13 cellular contexts compared by ENCODE assay signal in the genomic region with DNA sequence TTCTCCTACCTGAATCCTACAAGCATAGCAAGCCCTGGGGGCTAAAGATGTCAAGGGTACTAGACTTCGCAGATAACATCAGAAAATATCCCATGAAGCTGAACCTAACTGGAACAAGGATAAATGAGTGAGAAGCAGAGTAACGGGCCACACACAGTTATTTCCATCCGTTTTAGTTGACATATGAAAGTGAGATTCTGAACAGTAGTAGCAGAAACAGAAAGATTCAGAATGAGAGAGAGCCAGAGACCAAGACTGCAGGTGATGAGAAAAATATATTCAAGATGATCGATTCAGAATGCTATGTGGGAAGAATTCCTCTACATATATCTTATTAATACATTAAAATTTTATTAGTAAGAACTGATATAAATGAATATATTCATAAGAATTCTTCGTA.
DNase-seq lines count a peak whose midpoint lies in the region; ATAC-seq and TF ChIP-seq lines count a peak whose summit lies in the region.
"Had no signal": no experiment of that assay in that cellular context is flagged by ENCODE, and none has a peak within 500 bp of the region (broad histone marks: within the 10 kb centered on the region; RNA-seq: fewer than 3 reads in every experiment).

No MANE protein-coding gene starts in this region.

- BruUV-seq in mammary epithelial cell (replicated peaks; lab: Mats Ljungman, UMichigan) = no TSS peak

- intact Hi-C loops in activated CD4-positive, alpha-beta T cell treated with anti-CD3 and anti-CD28 coated beads, Interleukin-2, amount 10 ng/mL, durations not matched to agents 24 days and 14 days (cut with micrococcal nuclease) = loop anchor here (1.0 kb wide), 2 partner anchors 10 to 18 kb away; no protein-coding TSS in a partner anchor
- intact Hi-C loops in mammary epithelial cell (cut with micrococcal nuclease) (no loop called here), lower lobe of right lung (cut with DNase I) (no loop called here)

- H3K27ac ChIP-seq in mammary epithelial cell (ENCODE audit: insufficient read depth, low read depth, low read length) = no peak overlapping the region
- no peak overlapping the region for H3K27ac ChIP-seq in lower lobe of right lung
- H3K27ac ChIP-seq: psoas muscle had no signal

- H3K4me3 ChIP-seq in mammary epithelial cell (replicated peaks in 1 of 3; ENCODE audit: insufficient read depth in 1 of 3, low read depth in 2 of 3, low read length in 3 of 3) = no peak overlapping the region
- no peak overlapping the region for H3K4me3 ChIP-seq in lower lobe of right lung
- H3K4me3 ChIP-seq: psoas muscle had no signal

- H3K36me3 Mint-ChIP-seq in activated CD4-positive, alpha-beta T cell treated with anti-CD3 and anti-CD28 coated beads, Interleukin-2, amount 10 ng/mL, durations not matched to agents 24 days and 14 days (ENCODE audit: low read depth) = peaks cover 21% of the 10 kb centered on the region
- peaks cover 5 to 8% of the 10 kb centered on the region in 2 donors for H3K36me3 Mint-ChIP-seq in stimulated activated naive B cell treated with anti-CD40 and anti-IgM and Interleukin-4, amounts not matched to agents 10 μg/mL and 1 μg/mL and 100 μg/mL, for 72 hours

- H3K27ac Mint-ChIP-seq in activated CD4-positive, alpha-beta T cell treated with anti-CD3 and anti-CD28 coated beads, Interleukin-2, amount 10 ng/mL, durations not matched to agents 24 days and 14 days = peak overlapping the region; percentile 84
- peak overlapping the region; percentile 3 for H3K27ac Mint-ChIP-seq in stimulated activated naive B cell treated with anti-CD40 and anti-IgM and Interleukin-4, amounts not matched to agents 10 μg/mL and 1 μg/mL and 100 μg/mL, for 72 hours
- H3K27ac Mint-ChIP-seq: T-cell had no signal

- H3K4me1 ChIP-seq in mammary epithelial cell (ENCODE audit: insufficient read depth, low read length) = peaks cover 18% of the 10 kb centered on the region
- no peaks in the 10 kb centered on the region for H3K4me1 ChIP-seq in lower lobe of right lung
- H3K4me1 ChIP-seq: psoas muscle had no signal

- no peaks in the 10 kb centered on the region for H3K36me3 ChIP-seq in mammary epithelial cell (ENCODE audit: insufficient read depth, low read length)
- no peaks in the 10 kb centered on the region for H3K36me3 ChIP-seq in lower lobe of right lung

- H3K9ac ChIP-seq in mammary epithelial cell (ENCODE audit: insufficient read depth, low read length) = no peak overlapping the region

- peak overlapping the region; percentile 32 for H3K4me3 Mint-ChIP-seq in activated CD4-positive, alpha-beta T cell treated with anti-CD3 and anti-CD28 coated beads, Interleukin-2, amount 10 ng/mL, durations not matched to agents 24 days and 14 days
- H3K4me3 Mint-ChIP-seq in stimulated activated naive B cell treated with anti-CD40 and anti-IgM and Interleukin-4, amounts not matched to agents 10 μg/mL and 1 μg/mL and 100 μg/mL, for 72 hours = no peak overlapping the region
- H3K4me3 Mint-ChIP-seq: T-cell had no signal

- in situ Hi-C loops in mammary epithelial cell (cut with MboI; ENCODE audit: low sequenced_read_pairs in 2 of 2) = no loop called here

- H3K27me3 Mint-ChIP-seq in activated CD4-positive, alpha-beta T cell treated with anti-CD3 and anti-CD28 coated beads, Interleukin-2, amount 10 ng/mL, durations not matched to agents 24 days and 14 days = no peaks in the 10 kb centered on the region
- H3K27me3 Mint-ChIP-seq in stimulated activated naive B cell treated with anti-CD40 and anti-IgM and Interleukin-4, amounts not matched to agents 10 μg/mL and 1 μg/mL and 100 μg/mL, for 72 hours = no peaks in the 10 kb centered on the region
- H3K27me3 Mint-ChIP-seq: T-cell had no signal

- peaks cover 31% of the 10 kb centered on the region for H3K4me1 Mint-ChIP-seq in activated CD4-positive, alpha-beta T cell treated with anti-CD3 and anti-CD28 coated beads, Interleukin-2, amount 10 ng/mL, durations not matched to agents 24 days and 14 days
- H3K4me1 Mint-ChIP-seq in stimulated activated naive B cell treated with anti-CD40 and anti-IgM and Interleukin-4, amounts not matched to agents 10 μg/mL and 1 μg/mL and 100 μg/mL, for 72 hours = peaks cover 15 to 33% of the 10 kb centered on the region in 2 donors

- CTCF ChIA-PET in mammary epithelial cell (lab: Charles Lee; ENCODE audit: low non-redundant PET) = no interaction called here

- ATAC-seq in GM21529 (IDR thresholded peaks at IDR 0.05; ENCODE audit: unreplicated experiment) (peak; percentile 90), HG03108 (IDR thresholded peaks at IDR 0.05; ENCODE audit: unreplicated experiment) (peak; percentile 61), lower lobe of right lung (no peak)
- no peak for ATAC-seq in stimulated activated naive B cell treated with anti-CD40 and anti-IgM and Interleukin-4, amounts not matched to agents 10 μg/mL and 1 μg/mL and 100 μg/mL, for 72 hours (replicated peaks)
- ATAC-seq: psoas muscle, T-cell had no signal

- H3K9me3 ChIP-seq in mammary epithelial cell (replicated peaks; ENCODE audit: insufficient read depth, low read length) = no peaks in the 10 kb centered on the region
- no peaks in the 10 kb centered on the region for H3K9me3 ChIP-seq in lower lobe of right lung
- H3K9me3 ChIP-seq: psoas muscle had no signal

- H3K9me3 Mint-ChIP-seq in activated CD4-positive, alpha-beta T cell treated with anti-CD3 and anti-CD28 coated beads, Interleukin-2, amount 10 ng/mL, durations not matched to agents 24 days and 14 days = no peaks in the 10 kb centered on the region
- H3K9me3 Mint-ChIP-seq in stimulated activated naive B cell treated with anti-CD40 and anti-IgM and Interleukin-4, amounts not matched to agents 10 μg/mL and 1 μg/mL and 100 μg/mL, for 72 hours = no peaks in the 10 kb centered on the region
- H3K9me3 Mint-ChIP-seq: T-cell had no signal

- no peak for TF ChIP-seq CTCF in mammary epithelial cell (conservative IDR thresholded peaks at IDR 0.05 in 1 of 2, IDR thresholded peaks at IDR 0.05 in 1 of 2; ENCODE audit: extremely low read depth in 1 of 2, insufficient read depth in 1 of 2, low read depth in 1 of 2, low read length in 2 of 2)
- TF ChIP-seq CTCF in lower lobe of right lung (IDR thresholded peaks at IDR 0.05) = no peak

- H3K4me2 ChIP-seq in mammary epithelial cell (ENCODE audit: insufficient read depth, low read depth, low read length) = no peak overlapping the region

- H3K79me2 ChIP-seq in mammary epithelial cell (ENCODE audit: insufficient read depth, low read length) = peaks cover 12% of the 10 kb centered on the region

- no peaks in the 10 kb centered on the region for H4K20me1 ChIP-seq in mammary epithelial cell (ENCODE audit: insufficient read depth, low read length)

- no peak for DNase-seq in activated CD4-positive, alpha-beta T cell treated with anti-CD3 and anti-CD28 coated beads, Interleukin-2, amount 10 ng/mL, durations not matched to agents 24 days and 14 days
- no peak for DNase-seq in activated CD4-positive, alpha-beta T cell treated with anti-CD3 and anti-CD28 coated beads for 4 hours
- no peak for DNase-seq in stimulated activated naive B cell treated with anti-CD40 and anti-IgM and Interleukin-4, amounts not matched to agents 10 μg/mL and 1 μg/mL and 100 μg/mL, for 72 hours
- DNase-seq in H4 (ENCODE audit: low spot score) (no peak), mammary epithelial cell (no peak), lower lobe of right lung (no peak)
- DNase-seq: activated CD4-positive, alpha-beta T cell treated with anti-CD3 and anti-CD28 coated beads, Interleukin-2, amount 50 U/mL, for 4 hours; dermis blood vessel endothelial cell; psoas muscle; stimulated activated CD4-positive, alpha-beta T cell treated with anti-CD3 and anti-CD28 coated beads, Interleukin-4, amount 100 ng/mL, for 24 hours; T-cell had no signal

- no peak overlapping the region for H2AFZ ChIP-seq in mammary epithelial cell (ENCODE audit: low read depth, low read length)

- H3K27me3 ChIP-seq in mammary epithelial cell (ENCODE audit: insufficient read depth, low read length) = no peaks in the 10 kb centered on the region
- H3K27me3 ChIP-seq in lower lobe of right lung (ENCODE audit: low read depth) = no peaks in the 10 kb centered on the region

- WGBS in mammary epithelial cell (ENCODE audit: low coverage, missing lambda C conversion rate) = 93% methylated on average over 5 of the region's 5 CpGs

- dilution Hi-C loops in mammary epithelial cell (cut with HindIII; ENCODE audit: low sequenced_read_pairs) = no loop called here

Comparison
In these comparisons a context has a peak if more than half of its experiments do, and no peak if none do; other contexts are left out.
1. ATAC-seq: peak in GM21529 (single experiment) and HG03108 (single experiment); none in stimulated activated naive B cell treated with anti-CD40 and anti-IgM and Interleukin-4, amounts not matched to agents 10 μg/mL and 1 μg/mL and 100 μg/mL, for 72 hours (0 of 2) and lower lobe of right lung (0 of 2).